Comparison of ENCODE assay signal across 8 cellular contexts in genomic region chr2:101696272-101697123, GRCh38. TPM values are rescaled to one million over a fixed set of nuclear protein-coding genes. Genes with fewer than 3 reads are reported as not detected.
DNase-seq lines count a peak whose midpoint lies in the region; ATAC-seq and TF ChIP-seq lines count a peak whose summit lies in the region.

No MANE protein-coding gene starts in this region.

- H3K27ac Mint-ChIP-seq in CD4-positive, CD25-positive, alpha-beta regulatory T cell = peak overlapping the region; percentile 86 to 97 (median 93)

- H3K27me3 ChIP-seq in CD4-positive, CD25-positive, alpha-beta regulatory T cell (ENCODE audit: control insufficient read depth, insufficient read depth, low read length) = no peaks in the 10 kb centered on the region
- no peaks in the 10 kb centered on the region for H3K27me3 ChIP-seq in KMS-11 (ENCODE audit: insufficient read depth, low read depth)

- H2AFZ ChIP-seq in KMS-11 (ENCODE audit: low read depth) = peak overlapping the region; percentile 87

- 6 to 14% (median 9%) methylated on average over 30 to 31 of the region's 31 CpGs for WGBS in adipose tissue, 3 donors

- no peaks in the 10 kb centered on the region for H3K9me3 ChIP-seq in CD4-positive, CD25-positive, alpha-beta regulatory T cell (ENCODE audit: control insufficient read depth in 2 of 2, low read length in 2 of 2)

- peaks cover 6 to 37% (median 26%) of the 10 kb centered on the region in 4 donors for H3K4me1 Mint-ChIP-seq in CD4-positive, CD25-positive, alpha-beta regulatory T cell

- DNase-seq in CD4-positive, CD25-positive, alpha-beta regulatory T cell = no peak
- peak; percentile 23 for DNase-seq in iPS DF 19.7 (ENCODE audit: low read depth, low spot score)
- DNase-seq in skeletal muscle cell (ENCODE audit: low read depth) = no peak
- DNase-seq in epidermal melanocyte (ENCODE audit: insufficient read length, low spot score) = no peak
- no peak for DNase-seq in activated CD4-positive, alpha-beta T cell treated with anti-CD3 and anti-CD28 coated beads for 1 hour

- H3K4me1 ChIP-seq in CD4-positive, CD25-positive, alpha-beta regulatory T cell (ENCODE audit: control insufficient read depth, insufficient read depth, low read length, poor library complexity, severe bottlenecking) = peaks cover 35% of the 10 kb centered on the region
- peaks cover 25% of the 10 kb centered on the region for H3K4me1 ChIP-seq in KMS-11 (ENCODE audit: low read depth, poor library complexity, severe bottlenecking)

- H3K4me2 ChIP-seq in KMS-11 = peak overlapping the region; percentile 48; the same call in 1 of the 2 replicates

- no peak for TF ChIP-seq CTCF in KMS-11 (conservative IDR thresholded peaks at IDR 0.05; ENCODE audit: low read depth, low read length)

- H4K20me1 ChIP-seq in KMS-11 (ENCODE audit: insufficient read depth) = 0 out of 2 replicates have a peak, but pooled peaks cover 11% of the 10 kb centered on the region

- H3K27me3 Mint-ChIP-seq in CD4-positive, CD25-positive, alpha-beta regulatory T cell = no peaks in the 10 kb centered on the region

- H3K9me3 Mint-ChIP-seq in CD4-positive, CD25-positive, alpha-beta regulatory T cell = peaks cover 0 to 2% (median 0%) of the 10 kb centered on the region in 7 donors

- H3K9ac ChIP-seq in KMS-11 = peak overlapping the region; percentile 66; the same call in 1 of the 2 replicates

- ATAC-seq in CD4-positive, CD25-positive, alpha-beta regulatory T cell (ENCODE audit: low read depth in 2 of 2) = no peak
- no peak for ATAC-seq in HG03175 (IDR thresholded peaks at IDR 0.05; ENCODE audit: unreplicated experiment)

- peak overlapping the region; percentile 51 for H3K4me3 ChIP-seq in CD4-positive, CD25-positive, alpha-beta regulatory T cell (ENCODE audit: low read depth, low read length)
- H3K4me3 ChIP-seq in KMS-11 (IDR thresholded peaks at IDR 0.05; ENCODE audit: insufficient read depth, low read depth, low read length) (peak overlapping the region; percentile 71), skeletal muscle cell (ENCODE audit: low read depth, low read length) (peak overlapping the region; percentile 78)

- no peaks in the 10 kb centered on the region for H3K36me3 ChIP-seq in CD4-positive, CD25-positive, alpha-beta regulatory T cell (ENCODE audit: control insufficient read depth, insufficient read depth, low read length)
- no peaks in the 10 kb centered on the region for H3K36me3 ChIP-seq in KMS-11 (ENCODE audit: insufficient read depth)

- peaks cover 6% of the 10 kb centered on the region for H3K36me3 Mint-ChIP-seq in CD4-positive, CD25-positive, alpha-beta regulatory T cell

- peak overlapping the region in 3 of 4 donors; percentile 91 to 96 (median 93) for H3K4me3 Mint-ChIP-seq in CD4-positive, CD25-positive, alpha-beta regulatory T cell

- H3K79me2 ChIP-seq in KMS-11 (ENCODE audit: insufficient read depth, low read depth) = peaks cover 32% of the 10 kb centered on the region

- H3K27ac ChIP-seq in CD4-positive, CD25-positive, alpha-beta regulatory T cell (ENCODE audit: insufficient read depth, low read length, poor library complexity, severe bottlenecking) = peak overlapping the region; percentile 76
- H3K27ac ChIP-seq in KMS-11 = 0 out of 2 replicates have a peak overlapping the region, but pooled peaks have one; percentile 35
- H3K27ac ChIP-seq in adipose tissue (ENCODE audit: low read depth, low read length) = peak overlapping the region; percentile 40

RNA-seq across cellular contexts. Expression of gene MAP4K4, which starts 1.0 kb away (rescaled TPM):
- 179 TPM for total RNA-seq in CD4-positive, CD25-positive, alpha-beta regulatory T cell
- polyA plus RNA-seq in CD4-positive, CD25-positive, alpha-beta regulatory T cell = 10 to 100 TPM in 2 of 4 donors, 1 to 10 TPM in 2; 6.7 to 22.3 (median 11.4) TPM
- 10 to 100 TPM in 2 of 3 donors, 1 to 10 TPM in 1; 7.9 to 63.7 (median 34.8) TPM for polyA plus RNA-seq in adipose tissue
